11 cellular contexts compared by ENCODE assay signal in genomic region chr12:14621821-14622220, GRCh38. TPM values are rescaled to one million over a fixed set of nuclear protein-coding genes. Genes with fewer than 3 reads are reported as not detected.
DNase-seq lines count a peak whose midpoint lies in the region; ATAC-seq and TF ChIP-seq lines count a peak whose summit lies in the region.
"Had no signal": no experiment of that assay in that cellular context is flagged by ENCODE, and none has a peak within 500 bp of the region (broad histone marks: within the 10 kb centered on the region; RNA-seq: fewer than 3 reads in every experiment).

No MANE protein-coding gene starts in this region.

- intact Hi-C loops in sigmoid colon (cut with DNase I), result no loop called here

- peak overlapping the region; percentile 62 for H3K27ac Mint-ChIP-seq in stimulated activated naive B cell treated with anti-CD40 and anti-IgM and Interleukin-4, amounts not matched to agents 10 μg/mL and 1 μg/mL and 100 μg/mL, for 72 hours

- no peaks in the 10 kb centered on the region for H3K9me3 ChIP-seq in sigmoid colon
- H3K9me3 ChIP-seq: tibial artery had no signal

- ATAC-seq in HG02759 (IDR thresholded peaks at IDR 0.05; ENCODE audit: unreplicated experiment), result peak; percentile 83
- peak; percentile 46 for ATAC-seq in HG03558 (IDR thresholded peaks at IDR 0.05; ENCODE audit: extremely low read depth, unreplicated experiment)
- ATAC-seq in stimulated activated naive B cell treated with anti-CD40 and anti-IgM and Interleukin-4, amounts not matched to agents 10 μg/mL and 1 μg/mL and 100 μg/mL, for 72 hours (replicated peaks), result peak; percentile 97
- no peak for ATAC-seq in GM19324 (IDR thresholded peaks at IDR 0.05; ENCODE audit: low FRiP score, unreplicated experiment)

- WGBS in sigmoid colon, 2 donors, result 68 to 86% methylated on average over 3 of the region's 3 CpGs

- H3K4me3 ChIP-seq in sigmoid colon, result no peak overlapping the region
- H3K4me3 ChIP-seq: tibial artery had no signal

- H3K36me3 ChIP-seq in sigmoid colon, result no peaks in the 10 kb centered on the region
- H3K36me3 ChIP-seq: tibial artery had no signal

- H3K36me3 Mint-ChIP-seq in stimulated activated naive B cell treated with anti-CD40 and anti-IgM and Interleukin-4, amounts not matched to agents 10 μg/mL and 1 μg/mL and 100 μg/mL, for 72 hours, result peaks cover 4% of the 10 kb centered on the region in 2 donors

- H3K27ac ChIP-seq in sigmoid colon, result no peak overlapping the region
- H3K27ac ChIP-seq: 22Rv1, tibial artery had no signal

- DNase-seq in SIG-M5 treated with dmso at 0.1 percent for 504 hours (lab: John Stamatoyannopoulos, UW; ENCODE audit: unreplicated experiment) (peak; percentile 53), SIG-M5 (lab: John Stamatoyannopoulos, UW) (no peak), sigmoid colon (no peak)
- peak; percentile 31 for DNase-seq in stimulated activated naive B cell treated with anti-CD40 and anti-IgM and Interleukin-4, amounts not matched to agents 10 μg/mL and 1 μg/mL and 100 μg/mL, for 72 hours
- DNase-seq in activated T-cell treated with anti-CD3 and anti-CD28 coated beads, Interleukin-2, amount 50 U/mL, for 48 hours, result no peak
- DNase-seq: NCI-H446, tibial artery had no signal

- H3K27me3 Mint-ChIP-seq in stimulated activated naive B cell treated with anti-CD40 and anti-IgM and Interleukin-4, amounts not matched to agents 10 μg/mL and 1 μg/mL and 100 μg/mL, for 72 hours, result no peaks in the 10 kb centered on the region

- TF ChIP-seq CTCF in sigmoid colon (IDR thresholded peaks at IDR 0.05), result no peak

- H3K4me1 ChIP-seq in sigmoid colon, result peaks cover 0 to 3% (median 0%) of the 10 kb centered on the region in 4 donors
- H3K4me1 ChIP-seq: tibial artery had no signal

- peaks cover 5 to 12% of the 10 kb centered on the region in 2 donors for H3K9me3 Mint-ChIP-seq in stimulated activated naive B cell treated with anti-CD40 and anti-IgM and Interleukin-4, amounts not matched to agents 10 μg/mL and 1 μg/mL and 100 μg/mL, for 72 hours

- no peaks in the 10 kb centered on the region for H3K27me3 ChIP-seq in sigmoid colon
- H3K27me3 ChIP-seq: tibial artery had no signal

- H3K4me3 Mint-ChIP-seq in stimulated activated naive B cell treated with anti-CD40 and anti-IgM and Interleukin-4, amounts not matched to agents 10 μg/mL and 1 μg/mL and 100 μg/mL, for 72 hours, result peak overlapping the region; percentile 3 to 12

- no peak for TF ChIP-seq POLR2A in sigmoid colon (IDR thresholded peaks at IDR 0.05)

- TF ChIP-seq EP300 in sigmoid colon (IDR thresholded peaks at IDR 0.05), result no peak

- H3K4me1 Mint-ChIP-seq in stimulated activated naive B cell treated with anti-CD40 and anti-IgM and Interleukin-4, amounts not matched to agents 10 μg/mL and 1 μg/mL and 100 μg/mL, for 72 hours, result peaks cover 16 to 24% of the 10 kb centered on the region in 2 donors

RNA-seq across cellular contexts. Expression of gene PLBD1, which starts 54.1 kb away (rescaled TPM):
- 10 to 100 TPM in 2 of 4 donors, 1 to 10 TPM in 2; 8.7 to 16.2 (median 11.8) TPM for total RNA-seq in sigmoid colon
- 10 to 100 TPM; 15.6 to 24.4 (median 18.3) TPM for polyA plus RNA-seq in sigmoid colon

Comparison
In these comparisons a context has a peak if more than half of its experiments do, and no peak if none do; other contexts are left out.
1. DNase-seq: peak in SIG-M5 treated with dmso at 0.1 percent for 504 hours (single experiment) and stimulated activated naive B cell treated with anti-CD40 and anti-IgM and Interleukin-4, amounts not matched to agents 10 μg/mL and 1 μg/mL and 100 μg/mL, for 72 hours (single experiment); none in SIG-M5 (single experiment), activated T-cell treated with anti-CD3 and anti-CD28 coated beads, Interleukin-2, amount 50 U/mL, for 48 hours (0 of 2) and sigmoid colon (single experiment).